ENCODE assay signal across 13 cellular contexts in genomic region chr6:93176070-93176469, GRCh38.
DNase-seq lines count a peak whose midpoint lies in the region; ATAC-seq, FAIRE-seq and TF ChIP-seq lines count a peak whose summit lies in the region.
"Had no signal": no experiment of that assay in that cellular context is flagged by ENCODE, and none has a peak within 500 bp of the region (broad histone marks: within the 10 kb centered on the region; RNA-seq: fewer than 3 reads in every experiment).

No MANE protein-coding gene starts in this region.

- no peaks in the 10 kb centered on the region for H3K9me3 Mint-ChIP-seq in endothelial cell (ENCODE audit: unreplicated experiment)

- no peaks in the 10 kb centered on the region for H3K27me3 Mint-ChIP-seq in endothelial cell (ENCODE audit: unreplicated experiment)
- H3K27me3 Mint-ChIP-seq: activated B cell treated with CpG ODN at 0.5 μM for 24 hours had no signal

- no peak overlapping the region for H3K27ac Mint-ChIP-seq in endothelial cell (ENCODE audit: unreplicated experiment)
- H3K27ac Mint-ChIP-seq: activated B cell treated with CpG ODN at 0.5 μM for 24 hours had no signal

- DNase-seq in left kidney (ENCODE audit: low read depth, low spot score) (peak; percentile 14), NCI-H524 (lab: John Stamatoyannopoulos, UW) (no peak), endothelial cell (ENCODE audit: low spot score) (no peak), GM12892 (ENCODE audit: insufficient read length) (no peak)
- no peak for DNase-seq in activated naive CD4-positive, alpha-beta T cell treated with Interleukin-2 at 50 U/mL for 16 hours
- DNase-seq: activated B cell treated with CpG ODN at 0.5 μM for 24 hours, NCI-H1436 treated with DMSO at 0.1 percent for 48 hours, transverse colon had no signal

- no peak overlapping the region for H3K4me3 Mint-ChIP-seq in endothelial cell (ENCODE audit: unreplicated experiment)
- H3K4me3 Mint-ChIP-seq: activated B cell treated with CpG ODN at 0.5 μM for 24 hours had no signal

- peaks cover 20% of the 10 kb centered on the region for H3K4me1 Mint-ChIP-seq in endothelial cell (ENCODE audit: unreplicated experiment)

- no peak for FAIRE-seq in GM12892 (lab: Jason Lieb, UNC)
- FAIRE-seq: colon, RCC 7860 had no signal

- H3K36me3 Mint-ChIP-seq in endothelial cell (ENCODE audit: low read depth, unreplicated experiment): no peaks in the 10 kb centered on the region

- TF ChIP-seq POLR2A in GM12892 (IDR thresholded peaks at IDR 0.05; ENCODE audit: low read depth, low read length): no peak

- no peak for TF ChIP-seq CTCF in endothelial cell (IDR thresholded peaks at IDR 0.05; ENCODE audit: unreplicated experiment)

- ATAC-seq in GM18868 (IDR thresholded peaks at IDR 0.05; ENCODE audit: unreplicated experiment): peak; percentile 92
- peak; percentile 99 for ATAC-seq in GM21786 (IDR thresholded peaks at IDR 0.05; ENCODE audit: unreplicated experiment)
- ATAC-seq in HG03354 (IDR thresholded peaks at IDR 0.05; ENCODE audit: poor library complexity, severe bottlenecking, unreplicated experiment): peak; percentile 85
